1 cellular context compared by ENCODE assay signal in genomic region chr11:118435893-118436624, GRCh38.
TF ChIP-seq lines count a peak whose summit lies in the region.

KMT2A (plus strand) TSS chr11:118436492; CDS start chr11:118436513, 21 bp downstream.

TF ChIP-seq in HepG2, 621 proteins besides CTCF, POLR2A, EP300 and RAD21 (continued from another document and continues in another):
- TF ChIP-seq, protein P1, sequence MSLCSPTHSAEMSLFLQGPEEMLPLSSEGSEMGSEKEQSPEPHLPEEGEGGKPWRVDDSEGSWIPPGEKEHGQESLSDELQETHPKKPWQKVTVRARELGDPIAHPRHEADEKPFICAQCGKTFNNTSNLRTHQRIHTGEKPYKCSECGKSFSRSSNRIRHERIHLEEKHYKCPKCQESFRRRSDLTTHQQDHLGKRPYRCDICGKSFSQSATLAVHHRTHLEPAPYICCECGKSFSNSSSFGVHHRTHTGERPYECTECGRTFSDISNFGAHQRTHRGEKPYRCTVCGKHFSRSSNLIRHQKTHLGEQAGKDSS (CRISPR knock-in tag; IDR thresholded peaks at IDR 0.05; ENCODE audit: borderline replicate concordance, low read depth): 0 out of 2 replicates have a peak, but pooled peaks have one; percentile 70
- TF ChIP-seq ZNF549 (CRISPR knock-in tag; IDR thresholded peaks at IDR 0.05) (no peak), STAT6 (CRISPR knock-in tag; IDR thresholded peaks at IDR 0.05; ENCODE audit: borderline replicate concordance) (no peak), ZNF235 (CRISPR knock-in tag; IDR thresholded peaks at IDR 0.05; ENCODE audit: borderline replicate concordance) (peak; percentile 62; the same call in 1 of the 2 replicates), ZNF350 (CRISPR knock-in tag; IDR thresholded peaks at IDR 0.05; ENCODE audit: borderline replicate concordance, low read depth) (no peak), RNF2 (conservative IDR thresholded peaks at IDR 0.05; ENCODE audit: low read depth) (no peak; the same call in 1 of the 2 replicates), ISL2 (CRISPR knock-in tag; IDR thresholded peaks at IDR 0.05) (peak; percentile 61; the same call in 1 of the 2 replicates), HNF4G (IDR thresholded peaks at IDR 0.05; ENCODE audit: borderline replicate concordance, low read depth, low read length) (peak; percentile 50), HNF4G (CRISPR knock-in tag; IDR thresholded peaks at IDR 0.05; ENCODE audit: borderline replicate concordance, low read depth) (0 out of 2 replicates have a peak, but pooled peaks have one; percentile 47), ZC3H13 (CRISPR knock-in tag; IDR thresholded peaks at IDR 0.05) (0 out of 2 replicates have a peak, but pooled peaks have one; percentile 25), ARHGAP35 (CRISPR knock-in tag; IDR thresholded peaks at IDR 0.05; ENCODE audit: borderline replicate concordance) (no peak), DRAP1 (CRISPR knock-in tag; IDR thresholded peaks at IDR 0.05) (no peak), ZBTB38 (CRISPR knock-in tag; IDR thresholded peaks at IDR 0.05) (no peak), SSRP1 (CRISPR knock-in tag; IDR thresholded peaks at IDR 0.05) (no peak), ZNF660 (CRISPR knock-in tag; IDR thresholded peaks at IDR 0.05; ENCODE audit: borderline replicate concordance, low read depth) (no peak), GATA4 (IDR thresholded peaks at IDR 0.05; ENCODE audit: borderline replicate concordance, low read depth) (no peak), TP53 (CRISPR knock-in tag; conservative IDR thresholded peaks at IDR 0.05) (no peak), ZNF34 (CRISPR knock-in tag; IDR thresholded peaks at IDR 0.05; ENCODE audit: borderline replicate concordance) (no peak), ZNF160 (CRISPR knock-in tag; IDR thresholded peaks at IDR 0.05) (no peak; the same call in 1 of the 2 replicates), ZNF333 (CRISPR knock-in tag; IDR thresholded peaks at IDR 0.05; ENCODE audit: borderline replicate concordance) (no peak), ZNF607 (CRISPR knock-in tag; IDR thresholded peaks at IDR 0.05; ENCODE audit: borderline replicate concordance) (0 out of 2 replicates have a peak, but pooled peaks have one; percentile 30), SETDB1 (CRISPR knock-in tag; IDR thresholded peaks at IDR 0.05; ENCODE audit: borderline replicate concordance) (no peak), SIX1 (CRISPR knock-in tag; IDR thresholded peaks at IDR 0.05; ENCODE audit: borderline replicate concordance) (no peak), PLRG1 (conservative IDR thresholded peaks at IDR 0.05) (no peak), SMC3 (IDR thresholded peaks at IDR 0.05; ENCODE audit: low read length) (no peak), ZNF232 (CRISPR knock-in tag; IDR thresholded peaks at IDR 0.05; ENCODE audit: borderline replicate concordance) (no peak), HIVEP1 (CRISPR knock-in tag; IDR thresholded peaks at IDR 0.05) (no peak), RXRA (CRISPR knock-in tag; IDR thresholded peaks at IDR 0.05) (peak; percentile 38; the same call in 1 of the 2 replicates), SNAPC2 (CRISPR knock-in tag; IDR thresholded peaks at IDR 0.05) (no peak), ZNF678 (CRISPR knock-in tag; IDR thresholded peaks at IDR 0.05) (no peak), KDM2A (CRISPR knock-in tag; IDR thresholded peaks at IDR 0.05; ENCODE audit: borderline replicate concordance, low read depth) (peak; percentile 93), ZFX (CRISPR knock-in tag; IDR thresholded peaks at IDR 0.05; ENCODE audit: low read depth) (peak; percentile 73), GMEB1 (CRISPR knock-in tag; IDR thresholded peaks at IDR 0.05; ENCODE audit: borderline replicate concordance) (peak; percentile 44; the same call in 1 of the 2 replicates), FOSL1 (CRISPR knock-in tag; IDR thresholded peaks at IDR 0.05; ENCODE audit: borderline replicate concordance) (no peak), ZNF331 (CRISPR knock-in tag; IDR thresholded peaks at IDR 0.05) (0 out of 2 replicates have a peak, but pooled peaks have one; percentile 77), ONECUT2 (CRISPR knock-in tag; IDR thresholded peaks at IDR 0.05) (no peak), ZNF556 (CRISPR knock-in tag; IDR thresholded peaks at IDR 0.05; ENCODE audit: borderline replicate concordance) (no peak), ZNF33A (CRISPR knock-in tag; IDR thresholded peaks at IDR 0.05; ENCODE audit: borderline replicate concordance) (no peak), CC2D1A (CRISPR knock-in tag; IDR thresholded peaks at IDR 0.05) (no peak), KDM5A (IDR thresholded peaks at IDR 0.05; ENCODE audit: borderline replicate concordance, low read length) (peak; percentile 56; the same call in 1 of the 2 replicates), ZFP62 (CRISPR knock-in tag; IDR thresholded peaks at IDR 0.05) (no peak), ZNF264 (CRISPR knock-in tag; IDR thresholded peaks at IDR 0.05) (no peak), ZNF773 (CRISPR knock-in tag; IDR thresholded peaks at IDR 0.05; ENCODE audit: borderline replicate concordance) (no peak), NFE2L2 (IDR thresholded peaks at IDR 0.05; ENCODE audit: low read length) (no peak), ZNF17 (CRISPR knock-in tag; IDR thresholded peaks at IDR 0.05) (no peak), GABPA (IDR thresholded peaks at IDR 0.05; ENCODE audit: low read depth, low read length) (peak; percentile 33), GABPA (CRISPR knock-in tag; IDR thresholded peaks at IDR 0.05; ENCODE audit: low read depth) (peak; percentile 71)
- TF ChIP-seq, protein P2, sequence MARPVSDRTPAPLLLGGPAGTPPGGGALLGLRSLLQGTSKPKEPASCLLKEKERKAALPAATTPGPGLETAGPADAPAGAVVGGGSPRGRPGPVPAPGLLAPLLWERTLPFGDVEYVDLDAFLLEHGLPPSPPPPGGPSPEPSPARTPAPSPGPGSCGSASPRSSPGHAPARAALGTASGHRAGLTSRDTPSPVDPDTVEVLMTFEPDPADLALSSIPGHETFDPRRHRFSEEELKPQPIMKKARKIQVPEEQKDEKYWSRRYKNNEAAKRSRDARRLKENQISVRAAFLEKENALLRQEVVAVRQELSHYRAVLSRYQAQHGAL (CRISPR knock-in tag; IDR thresholded peaks at IDR 0.05; ENCODE audit: not compliant biosample characterization): no peak
- TF ChIP-seq, protein P3, sequence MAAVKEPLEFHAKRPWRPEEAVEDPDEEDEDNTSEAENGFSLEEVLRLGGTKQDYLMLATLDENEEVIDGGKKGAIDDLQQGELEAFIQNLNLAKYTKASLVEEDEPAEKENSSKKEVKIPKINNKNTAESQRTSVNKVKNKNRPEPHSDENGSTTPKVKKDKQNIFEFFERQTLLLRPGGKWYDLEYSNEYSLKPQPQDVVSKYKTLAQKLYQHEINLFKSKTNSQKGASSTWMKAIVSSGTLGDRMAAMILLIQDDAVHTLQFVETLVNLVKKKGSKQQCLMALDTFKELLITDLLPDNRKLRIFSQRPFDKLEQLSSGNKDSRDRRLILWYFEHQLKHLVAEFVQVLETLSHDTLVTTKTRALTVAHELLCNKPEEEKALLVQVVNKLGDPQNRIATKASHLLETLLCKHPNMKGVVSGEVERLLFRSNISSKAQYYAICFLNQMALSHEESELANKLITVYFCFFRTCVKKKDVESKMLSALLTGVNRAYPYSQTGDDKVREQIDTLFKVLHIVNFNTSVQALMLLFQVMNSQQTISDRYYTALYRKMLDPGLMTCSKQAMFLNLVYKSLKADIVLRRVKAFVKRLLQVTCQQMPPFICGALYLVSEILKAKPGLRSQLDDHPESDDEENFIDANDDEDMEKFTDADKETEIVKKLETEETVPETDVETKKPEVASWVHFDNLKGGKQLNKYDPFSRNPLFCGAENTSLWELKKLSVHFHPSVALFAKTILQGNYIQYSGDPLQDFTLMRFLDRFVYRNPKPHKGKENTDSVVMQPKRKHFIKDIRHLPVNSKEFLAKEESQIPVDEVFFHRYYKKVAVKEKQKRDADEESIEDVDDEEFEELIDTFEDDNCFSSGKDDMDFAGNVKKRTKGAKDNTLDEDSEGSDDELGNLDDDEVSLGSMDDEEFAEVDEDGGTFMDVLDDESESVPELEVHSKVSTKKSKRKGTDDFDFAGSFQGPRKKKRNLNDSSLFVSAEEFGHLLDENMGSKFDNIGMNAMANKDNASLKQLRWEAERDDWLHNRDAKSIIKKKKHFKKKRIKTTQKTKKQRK (IDR thresholded peaks at IDR 0.05; ENCODE audit: low read length): no peak
- TF ChIP-seq, protein P4, sequence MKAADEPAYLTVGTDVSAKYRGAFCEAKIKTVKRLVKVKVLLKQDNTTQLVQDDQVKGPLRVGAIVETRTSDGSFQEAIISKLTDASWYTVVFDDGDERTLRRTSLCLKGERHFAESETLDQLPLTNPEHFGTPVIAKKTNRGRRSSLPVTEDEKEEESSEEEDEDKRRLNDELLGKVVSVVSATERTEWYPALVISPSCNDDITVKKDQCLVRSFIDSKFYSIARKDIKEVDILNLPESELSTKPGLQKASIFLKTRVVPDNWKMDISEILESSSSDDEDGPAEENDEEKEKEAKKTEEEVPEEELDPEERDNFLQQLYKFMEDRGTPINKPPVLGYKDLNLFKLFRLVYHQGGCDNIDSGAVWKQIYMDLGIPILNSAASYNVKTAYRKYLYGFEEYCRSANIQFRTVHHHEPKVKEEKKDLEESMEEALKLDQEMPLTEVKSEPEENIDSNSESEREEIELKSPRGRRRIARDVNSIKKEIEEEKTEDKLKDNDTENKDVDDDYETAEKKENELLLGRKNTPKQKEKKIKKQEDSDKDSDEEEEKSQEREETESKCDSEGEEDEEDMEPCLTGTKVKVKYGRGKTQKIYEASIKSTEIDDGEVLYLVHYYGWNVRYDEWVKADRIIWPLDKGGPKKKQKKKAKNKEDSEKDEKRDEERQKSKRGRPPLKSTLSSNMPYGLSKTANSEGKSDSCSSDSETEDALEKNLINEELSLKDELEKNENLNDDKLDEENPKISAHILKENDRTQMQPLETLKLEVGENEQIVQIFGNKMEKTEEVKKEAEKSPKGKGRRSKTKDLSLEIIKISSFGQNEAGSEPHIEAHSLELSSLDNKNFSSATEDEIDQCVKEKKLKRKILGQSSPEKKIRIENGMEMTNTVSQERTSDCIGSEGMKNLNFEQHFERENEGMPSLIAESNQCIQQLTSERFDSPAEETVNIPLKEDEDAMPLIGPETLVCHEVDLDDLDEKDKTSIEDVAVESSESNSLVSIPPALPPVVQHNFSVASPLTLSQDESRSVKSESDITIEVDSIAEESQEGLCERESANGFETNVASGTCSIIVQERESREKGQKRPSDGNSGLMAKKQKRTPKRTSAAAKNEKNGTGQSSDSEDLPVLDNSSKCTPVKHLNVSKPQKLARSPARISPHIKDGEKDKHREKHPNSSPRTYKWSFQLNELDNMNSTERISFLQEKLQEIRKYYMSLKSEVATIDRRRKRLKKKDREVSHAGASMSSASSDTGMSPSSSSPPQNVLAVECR (CRISPR knock-in tag; IDR thresholded peaks at IDR 0.05; ENCODE audit: borderline replicate concordance): peak; percentile 38; the same call in 1 of the 2 replicates
- TF ChIP-seq, protein P5, sequence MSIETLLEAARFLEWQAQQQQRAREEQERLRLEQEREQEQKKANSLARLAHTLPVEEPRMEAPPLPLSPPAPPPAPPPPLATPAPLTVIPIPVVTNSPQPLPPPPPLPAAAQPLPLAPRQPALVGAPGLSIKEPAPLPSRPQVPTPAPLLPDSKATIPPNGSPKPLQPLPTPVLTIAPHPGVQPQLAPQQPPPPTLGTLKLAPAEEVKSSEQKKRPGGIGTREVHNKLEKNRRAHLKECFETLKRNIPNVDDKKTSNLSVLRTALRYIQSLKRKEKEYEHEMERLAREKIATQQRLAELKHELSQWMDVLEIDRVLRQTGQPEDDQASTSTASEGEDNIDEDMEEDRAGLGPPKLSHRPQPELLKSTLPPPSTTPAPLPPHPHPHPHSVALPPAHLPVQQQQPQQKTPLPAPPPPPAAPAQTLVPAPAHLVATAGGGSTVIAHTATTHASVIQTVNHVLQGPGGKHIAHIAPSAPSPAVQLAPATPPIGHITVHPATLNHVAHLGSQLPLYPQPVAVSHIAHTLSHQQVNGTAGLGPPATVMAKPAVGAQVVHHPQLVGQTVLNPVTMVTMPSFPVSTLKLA (IDR thresholded peaks at IDR 0.05): 0 out of 2 replicates have a peak, but pooled peaks have one; percentile 3
- TF ChIP-seq, protein P6, sequence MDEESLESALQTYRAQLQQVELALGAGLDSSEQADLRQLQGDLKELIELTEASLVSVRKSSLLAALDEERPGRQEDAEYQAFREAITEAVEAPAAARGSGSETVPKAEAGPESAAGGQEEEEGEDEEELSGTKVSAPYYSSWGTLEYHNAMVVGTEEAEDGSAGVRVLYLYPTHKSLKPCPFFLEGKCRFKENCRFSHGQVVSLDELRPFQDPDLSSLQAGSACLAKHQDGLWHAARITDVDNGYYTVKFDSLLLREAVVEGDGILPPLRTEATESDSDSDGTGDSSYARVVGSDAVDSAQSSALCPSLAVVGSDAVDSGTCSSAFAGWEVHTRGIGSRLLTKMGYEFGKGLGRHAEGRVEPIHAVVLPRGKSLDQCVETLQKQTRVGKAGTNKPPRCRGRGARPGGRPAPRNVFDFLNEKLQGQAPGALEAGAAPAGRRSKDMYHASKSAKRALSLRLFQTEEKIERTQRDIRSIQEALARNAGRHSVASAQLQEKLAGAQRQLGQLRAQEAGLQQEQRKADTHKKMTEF (CRISPR knock-in tag; IDR thresholded peaks at IDR 0.05): peak; percentile 77
